ENCODE assay signal across 1 cellular context in the genomic region with DNA sequence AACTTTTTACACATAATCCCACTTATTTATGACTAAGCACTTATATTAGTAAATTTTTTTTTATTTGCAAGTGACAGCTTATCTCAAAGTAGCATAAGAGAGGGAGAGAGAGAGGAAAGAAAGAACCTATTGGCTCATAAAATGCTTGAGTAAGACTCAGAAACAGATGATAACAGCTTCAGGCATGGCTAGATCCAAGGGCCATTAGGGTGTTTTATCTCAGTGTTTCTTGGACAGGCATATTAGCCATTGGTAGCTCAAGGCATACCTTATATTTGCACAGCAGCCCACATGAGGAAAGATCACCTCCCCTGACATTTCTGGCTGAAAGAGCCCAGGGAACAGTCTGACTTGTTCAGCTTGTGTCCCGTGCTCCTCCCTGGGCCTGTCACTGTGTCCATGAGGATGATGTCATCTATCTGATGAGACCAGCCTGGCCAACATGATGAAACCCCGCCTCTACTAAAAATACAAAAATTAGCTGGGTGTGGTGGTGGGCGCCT.
TF ChIP-seq lines count a peak whose summit lies in the region.

No MANE protein-coding gene starts in this region.

TF ChIP-seq in K562, 482 proteins besides CTCF, POLR2A, EP300 and RAD21 (continued from another document and continues in another):
- TF ChIP-seq, protein P1, sequence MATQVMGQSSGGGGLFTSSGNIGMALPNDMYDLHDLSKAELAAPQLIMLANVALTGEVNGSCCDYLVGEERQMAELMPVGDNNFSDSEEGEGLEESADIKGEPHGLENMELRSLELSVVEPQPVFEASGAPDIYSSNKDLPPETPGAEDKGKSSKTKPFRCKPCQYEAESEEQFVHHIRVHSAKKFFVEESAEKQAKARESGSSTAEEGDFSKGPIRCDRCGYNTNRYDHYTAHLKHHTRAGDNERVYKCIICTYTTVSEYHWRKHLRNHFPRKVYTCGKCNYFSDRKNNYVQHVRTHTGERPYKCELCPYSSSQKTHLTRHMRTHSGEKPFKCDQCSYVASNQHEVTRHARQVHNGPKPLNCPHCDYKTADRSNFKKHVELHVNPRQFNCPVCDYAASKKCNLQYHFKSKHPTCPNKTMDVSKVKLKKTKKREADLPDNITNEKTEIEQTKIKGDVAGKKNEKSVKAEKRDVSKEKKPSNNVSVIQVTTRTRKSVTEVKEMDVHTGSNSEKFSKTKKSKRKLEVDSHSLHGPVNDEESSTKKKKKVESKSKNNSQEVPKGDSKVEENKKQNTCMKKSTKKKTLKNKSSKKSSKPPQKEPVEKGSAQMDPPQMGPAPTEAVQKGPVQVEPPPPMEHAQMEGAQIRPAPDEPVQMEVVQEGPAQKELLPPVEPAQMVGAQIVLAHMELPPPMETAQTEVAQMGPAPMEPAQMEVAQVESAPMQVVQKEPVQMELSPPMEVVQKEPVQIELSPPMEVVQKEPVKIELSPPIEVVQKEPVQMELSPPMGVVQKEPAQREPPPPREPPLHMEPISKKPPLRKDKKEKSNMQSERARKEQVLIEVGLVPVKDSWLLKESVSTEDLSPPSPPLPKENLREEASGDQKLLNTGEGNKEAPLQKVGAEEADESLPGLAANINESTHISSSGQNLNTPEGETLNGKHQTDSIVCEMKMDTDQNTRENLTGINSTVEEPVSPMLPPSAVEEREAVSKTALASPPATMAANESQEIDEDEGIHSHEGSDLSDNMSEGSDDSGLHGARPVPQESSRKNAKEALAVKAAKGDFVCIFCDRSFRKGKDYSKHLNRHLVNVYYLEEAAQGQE (CRISPR knock-in tag; IDR thresholded peaks at IDR 0.05; ENCODE audit: low read depth): no peak
- peak; percentile 65 for TF ChIP-seq CEBPG (CRISPR knock-in tag; IDR thresholded peaks at IDR 0.05)
- peak in 1 of 2 experiments; percentile 62; a peak in 2 of 4 replicates for TF ChIP-seq CEBPG (tag; conservative IDR thresholded peaks at IDR 0.05 in 1 of 2, IDR thresholded peaks at IDR 0.05 in 1 of 2)
- TF ChIP-seq, protein P2, sequence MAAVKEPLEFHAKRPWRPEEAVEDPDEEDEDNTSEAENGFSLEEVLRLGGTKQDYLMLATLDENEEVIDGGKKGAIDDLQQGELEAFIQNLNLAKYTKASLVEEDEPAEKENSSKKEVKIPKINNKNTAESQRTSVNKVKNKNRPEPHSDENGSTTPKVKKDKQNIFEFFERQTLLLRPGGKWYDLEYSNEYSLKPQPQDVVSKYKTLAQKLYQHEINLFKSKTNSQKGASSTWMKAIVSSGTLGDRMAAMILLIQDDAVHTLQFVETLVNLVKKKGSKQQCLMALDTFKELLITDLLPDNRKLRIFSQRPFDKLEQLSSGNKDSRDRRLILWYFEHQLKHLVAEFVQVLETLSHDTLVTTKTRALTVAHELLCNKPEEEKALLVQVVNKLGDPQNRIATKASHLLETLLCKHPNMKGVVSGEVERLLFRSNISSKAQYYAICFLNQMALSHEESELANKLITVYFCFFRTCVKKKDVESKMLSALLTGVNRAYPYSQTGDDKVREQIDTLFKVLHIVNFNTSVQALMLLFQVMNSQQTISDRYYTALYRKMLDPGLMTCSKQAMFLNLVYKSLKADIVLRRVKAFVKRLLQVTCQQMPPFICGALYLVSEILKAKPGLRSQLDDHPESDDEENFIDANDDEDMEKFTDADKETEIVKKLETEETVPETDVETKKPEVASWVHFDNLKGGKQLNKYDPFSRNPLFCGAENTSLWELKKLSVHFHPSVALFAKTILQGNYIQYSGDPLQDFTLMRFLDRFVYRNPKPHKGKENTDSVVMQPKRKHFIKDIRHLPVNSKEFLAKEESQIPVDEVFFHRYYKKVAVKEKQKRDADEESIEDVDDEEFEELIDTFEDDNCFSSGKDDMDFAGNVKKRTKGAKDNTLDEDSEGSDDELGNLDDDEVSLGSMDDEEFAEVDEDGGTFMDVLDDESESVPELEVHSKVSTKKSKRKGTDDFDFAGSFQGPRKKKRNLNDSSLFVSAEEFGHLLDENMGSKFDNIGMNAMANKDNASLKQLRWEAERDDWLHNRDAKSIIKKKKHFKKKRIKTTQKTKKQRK (IDR thresholded peaks at IDR 0.05; ENCODE audit: borderline replicate concordance, low read depth, low read length): no peak
- TF ChIP-seq, protein P3, sequence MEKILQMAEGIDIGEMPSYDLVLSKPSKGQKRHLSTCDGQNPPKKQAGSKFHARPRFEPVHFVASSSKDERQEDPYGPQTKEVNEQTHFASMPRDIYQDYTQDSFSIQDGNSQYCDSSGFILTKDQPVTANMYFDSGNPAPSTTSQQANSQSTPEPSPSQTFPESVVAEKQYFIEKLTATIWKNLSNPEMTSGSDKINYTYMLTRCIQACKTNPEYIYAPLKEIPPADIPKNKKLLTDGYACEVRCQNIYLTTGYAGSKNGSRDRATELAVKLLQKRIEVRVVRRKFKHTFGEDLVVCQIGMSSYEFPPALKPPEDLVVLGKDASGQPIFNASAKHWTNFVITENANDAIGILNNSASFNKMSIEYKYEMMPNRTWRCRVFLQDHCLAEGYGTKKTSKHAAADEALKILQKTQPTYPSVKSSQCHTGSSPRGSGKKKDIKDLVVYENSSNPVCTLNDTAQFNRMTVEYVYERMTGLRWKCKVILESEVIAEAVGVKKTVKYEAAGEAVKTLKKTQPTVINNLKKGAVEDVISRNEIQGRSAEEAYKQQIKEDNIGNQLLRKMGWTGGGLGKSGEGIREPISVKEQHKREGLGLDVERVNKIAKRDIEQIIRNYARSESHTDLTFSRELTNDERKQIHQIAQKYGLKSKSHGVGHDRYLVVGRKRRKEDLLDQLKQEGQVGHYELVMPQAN (IDR thresholded peaks at IDR 0.05; ENCODE audit: borderline replicate concordance): no peak
- TF ChIP-seq SMAD1 (IDR thresholded peaks at IDR 0.05; ENCODE audit: low read depth, low read length, partially characterized antibody): no peak
- TF ChIP-seq ARID1B (IDR thresholded peaks at IDR 0.05): peak; percentile 58
- TF ChIP-seq SRSF9 (IDR thresholded peaks at IDR 0.05; ENCODE audit: borderline replicate concordance, low read depth, low read length): no peak
- TF ChIP-seq, protein P4, sequence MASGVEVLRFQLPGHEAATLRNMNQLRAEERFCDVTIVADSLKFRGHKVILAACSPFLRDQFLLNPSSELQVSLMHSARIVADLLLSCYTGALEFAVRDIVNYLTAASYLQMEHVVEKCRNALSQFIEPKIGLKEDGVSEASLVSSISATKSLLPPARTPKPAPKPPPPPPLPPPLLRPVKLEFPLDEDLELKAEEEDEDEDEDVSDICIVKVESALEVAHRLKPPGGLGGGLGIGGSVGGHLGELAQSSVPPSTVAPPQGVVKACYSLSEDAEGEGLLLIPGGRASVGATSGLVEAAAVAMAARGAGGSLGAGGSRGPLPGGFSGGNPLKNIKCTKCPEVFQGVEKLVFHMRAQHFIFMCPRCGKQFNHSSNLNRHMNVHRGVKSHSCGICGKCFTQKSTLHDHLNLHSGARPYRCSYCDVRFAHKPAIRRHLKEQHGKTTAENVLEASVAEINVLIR (CRISPR knock-in tag; IDR thresholded peaks at IDR 0.05): no peak
- TF ChIP-seq MEF2D (tag; conservative IDR thresholded peaks at IDR 0.05; ENCODE audit: low read depth): no peak
- no peak for TF ChIP-seq FOXK1 (CRISPR knock-in tag; IDR thresholded peaks at IDR 0.05; ENCODE audit: borderline replicate concordance)
- TF ChIP-seq SMARCB1 (IDR thresholded peaks at IDR 0.05; ENCODE audit: insufficient read length, low read depth): no peak
- no peak for TF ChIP-seq ZNF561 (CRISPR knock-in tag; conservative IDR thresholded peaks at IDR 0.05)
- TF ChIP-seq, protein P5, sequence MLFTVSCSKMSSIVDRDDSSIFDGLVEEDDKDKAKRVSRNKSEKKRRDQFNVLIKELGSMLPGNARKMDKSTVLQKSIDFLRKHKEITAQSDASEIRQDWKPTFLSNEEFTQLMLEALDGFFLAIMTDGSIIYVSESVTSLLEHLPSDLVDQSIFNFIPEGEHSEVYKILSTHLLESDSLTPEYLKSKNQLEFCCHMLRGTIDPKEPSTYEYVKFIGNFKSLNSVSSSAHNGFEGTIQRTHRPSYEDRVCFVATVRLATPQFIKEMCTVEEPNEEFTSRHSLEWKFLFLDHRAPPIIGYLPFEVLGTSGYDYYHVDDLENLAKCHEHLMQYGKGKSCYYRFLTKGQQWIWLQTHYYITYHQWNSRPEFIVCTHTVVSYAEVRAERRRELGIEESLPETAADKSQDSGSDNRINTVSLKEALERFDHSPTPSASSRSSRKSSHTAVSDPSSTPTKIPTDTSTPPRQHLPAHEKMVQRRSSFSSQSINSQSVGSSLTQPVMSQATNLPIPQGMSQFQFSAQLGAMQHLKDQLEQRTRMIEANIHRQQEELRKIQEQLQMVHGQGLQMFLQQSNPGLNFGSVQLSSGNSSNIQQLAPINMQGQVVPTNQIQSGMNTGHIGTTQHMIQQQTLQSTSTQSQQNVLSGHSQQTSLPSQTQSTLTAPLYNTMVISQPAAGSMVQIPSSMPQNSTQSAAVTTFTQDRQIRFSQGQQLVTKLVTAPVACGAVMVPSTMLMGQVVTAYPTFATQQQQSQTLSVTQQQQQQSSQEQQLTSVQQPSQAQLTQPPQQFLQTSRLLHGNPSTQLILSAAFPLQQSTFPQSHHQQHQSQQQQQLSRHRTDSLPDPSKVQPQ (CRISPR knock-in tag; IDR thresholded peaks at IDR 0.05; ENCODE audit: borderline replicate concordance): no peak
- TF ChIP-seq IRF2 (CRISPR knock-in tag; IDR thresholded peaks at IDR 0.05): no peak
- peak; percentile 37; the same call in 1 of the 2 replicates for TF ChIP-seq MTA3 (IDR thresholded peaks at IDR 0.05; ENCODE audit: borderline replicate concordance)
- TF ChIP-seq DACH1 (IDR thresholded peaks at IDR 0.05; ENCODE audit: partially characterized antibody): no peak
- TF ChIP-seq, protein P6, sequence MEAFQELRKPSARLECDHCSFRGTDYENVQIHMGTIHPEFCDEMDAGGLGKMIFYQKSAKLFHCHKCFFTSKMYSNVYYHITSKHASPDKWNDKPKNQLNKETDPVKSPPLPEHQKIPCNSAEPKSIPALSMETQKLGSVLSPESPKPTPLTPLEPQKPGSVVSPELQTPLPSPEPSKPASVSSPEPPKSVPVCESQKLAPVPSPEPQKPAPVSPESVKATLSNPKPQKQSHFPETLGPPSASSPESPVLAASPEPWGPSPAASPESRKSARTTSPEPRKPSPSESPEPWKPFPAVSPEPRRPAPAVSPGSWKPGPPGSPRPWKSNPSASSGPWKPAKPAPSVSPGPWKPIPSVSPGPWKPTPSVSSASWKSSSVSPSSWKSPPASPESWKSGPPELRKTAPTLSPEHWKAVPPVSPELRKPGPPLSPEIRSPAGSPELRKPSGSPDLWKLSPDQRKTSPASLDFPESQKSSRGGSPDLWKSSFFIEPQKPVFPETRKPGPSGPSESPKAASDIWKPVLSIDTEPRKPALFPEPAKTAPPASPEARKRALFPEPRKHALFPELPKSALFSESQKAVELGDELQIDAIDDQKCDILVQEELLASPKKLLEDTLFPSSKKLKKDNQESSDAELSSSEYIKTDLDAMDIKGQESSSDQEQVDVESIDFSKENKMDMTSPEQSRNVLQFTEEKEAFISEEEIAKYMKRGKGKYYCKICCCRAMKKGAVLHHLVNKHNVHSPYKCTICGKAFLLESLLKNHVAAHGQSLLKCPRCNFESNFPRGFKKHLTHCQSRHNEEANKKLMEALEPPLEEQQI (IDR thresholded peaks at IDR 0.05): no peak
- TF ChIP-seq GTF2E2 (tag; IDR thresholded peaks at IDR 0.05): no peak
- TF ChIP-seq CCNT2 (IDR thresholded peaks at IDR 0.05; ENCODE audit: borderline replicate concordance, extremely low read depth, insufficient read length, low read depth, low read length): no peak
- no peak for TF ChIP-seq ZNF41 (CRISPR knock-in tag; conservative IDR thresholded peaks at IDR 0.05)
- no peak for TF ChIP-seq MAFF (IDR thresholded peaks at IDR 0.05; ENCODE audit: low read length)
- TF ChIP-seq ZBED1 (IDR thresholded peaks at IDR 0.05): no peak
- peak; percentile 26; the same call in 1 of the 2 replicates for TF ChIP-seq CBFA2T2 (conservative IDR thresholded peaks at IDR 0.05)
- TF ChIP-seq HSF4 (CRISPR knock-in tag; IDR thresholded peaks at IDR 0.05; ENCODE audit: borderline replicate concordance): no peak
- no peak for TF ChIP-seq ZNF507 (tag; conservative IDR thresholded peaks at IDR 0.05)
- no peak for TF ChIP-seq KDM4B (IDR thresholded peaks at IDR 0.05; ENCODE audit: borderline replicate concordance in 2 of 2, low read depth in 1 of 2)
- no peak for TF ChIP-seq NR2F6 (CRISPR knock-in tag; IDR thresholded peaks at IDR 0.05)
- no peak for TF ChIP-seq LCOR (CRISPR knock-in tag; IDR thresholded peaks at IDR 0.05)
- no peak for TF ChIP-seq PPARD (CRISPR knock-in tag; IDR thresholded peaks at IDR 0.05)
- no peak for TF ChIP-seq KAT8 (IDR thresholded peaks at IDR 0.05; ENCODE audit: low read depth)
- TF ChIP-seq, protein P7, sequence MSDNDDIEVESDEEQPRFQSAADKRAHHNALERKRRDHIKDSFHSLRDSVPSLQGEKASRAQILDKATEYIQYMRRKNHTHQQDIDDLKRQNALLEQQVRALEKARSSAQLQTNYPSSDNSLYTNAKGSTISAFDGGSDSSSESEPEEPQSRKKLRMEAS (CRISPR knock-in tag; IDR thresholded peaks at IDR 0.05): no peak
- no peak for TF ChIP-seq C11orf30 (IDR thresholded peaks at IDR 0.05; ENCODE audit: low read depth)
- TF ChIP-seq GATA2 (CRISPR knock-in tag; IDR thresholded peaks at IDR 0.05): no peak
- no peak for TF ChIP-seq ESRRA (IDR thresholded peaks at IDR 0.05; ENCODE audit: borderline replicate concordance, low read depth)
- TF ChIP-seq SP2 (IDR thresholded peaks at IDR 0.05; ENCODE audit: extremely low read depth, low read depth, low read length, poor library complexity, severe bottlenecking): no peak
- TF ChIP-seq FOSL1 (tag; conservative IDR thresholded peaks at IDR 0.05): no peak
- TF ChIP-seq NCOA2 (IDR thresholded peaks at IDR 0.05; ENCODE audit: partially characterized antibody in 2 of 2): no peak
- TF ChIP-seq SIX5 (IDR thresholded peaks at IDR 0.05; ENCODE audit: borderline replicate concordance in 1 of 2, insufficient read depth in 1 of 2, low read depth in 1 of 2, low read length in 2 of 2): no peak
- no peak for TF ChIP-seq ATF1 (CRISPR knock-in tag; IDR thresholded peaks at IDR 0.05)
- TF ChIP-seq ATF1 (tag; IDR thresholded peaks at IDR 0.05): peak; percentile 44
- no peak for TF ChIP-seq BACH1 (tag; IDR thresholded peaks at IDR 0.05)
- 0 out of 2 replicates have a peak, but pooled peaks have one; percentile 22 for TF ChIP-seq CXXC5 (CRISPR knock-in tag; IDR thresholded peaks at IDR 0.05)
- TF ChIP-seq, protein P8, sequence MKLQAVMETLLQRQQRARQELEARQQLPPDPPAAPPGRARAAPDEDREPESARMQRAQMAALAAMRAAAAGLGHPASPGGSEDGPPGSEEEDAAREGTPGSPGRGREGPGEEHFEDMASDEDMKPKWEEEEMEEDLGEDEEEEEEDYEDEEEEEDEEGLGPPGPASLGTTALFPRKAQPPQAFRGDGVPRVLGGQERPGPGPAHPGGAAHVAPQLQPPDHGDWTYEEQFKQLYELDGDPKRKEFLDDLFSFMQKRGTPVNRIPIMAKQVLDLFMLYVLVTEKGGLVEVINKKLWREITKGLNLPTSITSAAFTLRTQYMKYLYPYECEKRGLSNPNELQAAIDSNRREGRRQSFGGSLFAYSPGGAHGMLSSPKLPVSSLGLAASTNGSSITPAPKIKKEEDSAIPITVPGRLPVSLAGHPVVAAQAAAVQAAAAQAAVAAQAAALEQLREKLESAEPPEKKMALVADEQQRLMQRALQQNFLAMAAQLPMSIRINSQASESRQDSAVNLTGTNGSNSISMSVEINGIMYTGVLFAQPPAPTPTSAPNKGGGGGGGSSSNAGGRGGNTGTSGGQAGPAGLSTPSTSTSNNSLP (IDR thresholded peaks at IDR 0.05; ENCODE audit: borderline replicate concordance, low read depth, low read length): no peak
- no peak for TF ChIP-seq ZNF24 (IDR thresholded peaks at IDR 0.05)
